In the genomic region with DNA sequence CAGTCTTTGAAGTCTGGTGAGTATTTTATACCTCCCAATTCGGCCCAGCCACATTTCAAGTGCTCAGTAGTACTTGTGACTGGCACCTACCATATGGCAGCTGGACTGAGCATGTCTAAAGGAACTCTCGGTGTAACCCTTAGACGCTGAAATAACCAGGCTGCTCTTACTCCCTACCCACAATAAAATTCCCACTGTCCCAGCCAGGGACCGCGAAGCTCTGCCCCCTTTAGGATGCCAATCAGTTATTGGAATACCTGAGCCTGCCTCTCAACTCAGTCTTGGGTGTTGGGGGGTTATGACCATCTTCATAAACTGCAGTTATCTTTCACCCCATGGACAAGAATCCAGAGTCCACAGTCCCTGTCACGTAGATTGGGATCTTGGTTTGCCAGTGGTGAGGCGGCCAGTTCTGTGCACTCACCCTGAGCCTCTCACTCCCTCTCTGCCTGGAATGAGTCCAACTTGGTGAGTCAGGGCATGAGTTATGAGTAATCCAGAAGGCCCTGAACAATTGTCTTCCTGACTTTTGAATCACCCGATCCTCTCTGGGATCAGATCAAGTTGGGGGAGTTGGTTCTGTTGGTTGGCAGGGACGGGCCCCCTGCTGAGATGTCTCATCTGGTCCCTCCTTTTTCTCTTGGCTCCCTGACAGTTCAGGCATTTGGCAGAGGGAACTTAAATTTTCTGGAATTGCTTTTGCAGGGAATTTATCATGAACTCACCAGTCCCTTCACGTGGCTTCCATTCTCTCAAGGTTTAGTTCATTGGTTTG, we compare ENCODE assay signal across 8 cellular contexts.
DNase-seq lines count a peak whose midpoint lies in the region; ATAC-seq and TF ChIP-seq lines count a peak whose summit lies in the region.

No MANE protein-coding gene starts in this region.

- H3K4me1 Mint-ChIP-seq in activated naive CD4-positive, alpha-beta T cell treated with anti-CD3 and anti-CD28 coated beads for 36 hours (ENCODE audit: low read depth) = no peaks in the 10 kb centered on the region

- H3K27ac Mint-ChIP-seq in activated naive CD4-positive, alpha-beta T cell treated with anti-CD3 and anti-CD28 coated beads for 36 hours = no peak overlapping the region

- no peak overlapping the region for H3K4me3 ChIP-seq in fibroblast of pulmonary artery (replicated peaks; ENCODE audit: low read depth, low read length)

- no peak overlapping the region for H3K4me3 Mint-ChIP-seq in activated naive CD4-positive, alpha-beta T cell treated with anti-CD3 and anti-CD28 coated beads for 36 hours

- TF ChIP-seq CTCF in fibroblast of pulmonary artery (IDR thresholded peaks at IDR 0.05; ENCODE audit: low read length, missing control alignments) = no peak

- H3K36me3 Mint-ChIP-seq in activated naive CD4-positive, alpha-beta T cell treated with anti-CD3 and anti-CD28 coated beads for 36 hours (ENCODE audit: low read depth) = no peaks in the 10 kb centered on the region

- intact Hi-C loops in activated naive CD4-positive, alpha-beta T cell treated with anti-CD3 and anti-CD28 coated beads for 36 hours (cut with micrococcal nuclease) = no loop called here

- CTCF ChIA-PET in activated naive CD4-positive, alpha-beta T cell treated with anti-CD3 and anti-CD28 coated beads for 36 hours (lab: Charles Lee) = no interaction called here

- no peaks in the 10 kb centered on the region for H3K27me3 Mint-ChIP-seq in activated naive CD4-positive, alpha-beta T cell treated with anti-CD3 and anti-CD28 coated beads for 36 hours (ENCODE audit: low read depth)

- no peaks in the 10 kb centered on the region for H3K9me3 Mint-ChIP-seq in activated naive CD4-positive, alpha-beta T cell treated with anti-CD3 and anti-CD28 coated beads for 36 hours

- peak; percentile 16 for DNase-seq in activated naive CD4-positive, alpha-beta T cell treated with anti-CD3 and anti-CD28 coated beads for 36 hours
- DNase-seq in activated naive CD4-positive, alpha-beta T cell (lab: John Stamatoyannopoulos, UW) = no peak
- DNase-seq in RKO (ENCODE audit: low spot score) (peak; percentile 95), fibroblast of pulmonary artery (ENCODE audit: low read depth) (peak; percentile 99), pons (ENCODE audit: low spot score) (peak; percentile 76), midbrain (lab: John Stamatoyannopoulos, UW) (no peak)

- ATAC-seq in HG03521 (IDR thresholded peaks at IDR 0.05; ENCODE audit: unreplicated experiment) (no peak), GM19035 (IDR thresholded peaks at IDR 0.05; ENCODE audit: unreplicated experiment) (no peak)

Comparison
In these comparisons a context has a peak if more than half of its experiments do, and no peak if none do; other contexts are left out.
1. DNase-seq: peak in activated naive CD4-positive, alpha-beta T cell treated with anti-CD3 and anti-CD28 coated beads for 36 hours (single experiment), RKO (single experiment), fibroblast of pulmonary artery (single experiment) and pons (single experiment); none in activated naive CD4-positive, alpha-beta T cell (0 of 4) and midbrain (single experiment).